ENCODE assay signal across 15 cellular contexts in the genomic region with DNA sequence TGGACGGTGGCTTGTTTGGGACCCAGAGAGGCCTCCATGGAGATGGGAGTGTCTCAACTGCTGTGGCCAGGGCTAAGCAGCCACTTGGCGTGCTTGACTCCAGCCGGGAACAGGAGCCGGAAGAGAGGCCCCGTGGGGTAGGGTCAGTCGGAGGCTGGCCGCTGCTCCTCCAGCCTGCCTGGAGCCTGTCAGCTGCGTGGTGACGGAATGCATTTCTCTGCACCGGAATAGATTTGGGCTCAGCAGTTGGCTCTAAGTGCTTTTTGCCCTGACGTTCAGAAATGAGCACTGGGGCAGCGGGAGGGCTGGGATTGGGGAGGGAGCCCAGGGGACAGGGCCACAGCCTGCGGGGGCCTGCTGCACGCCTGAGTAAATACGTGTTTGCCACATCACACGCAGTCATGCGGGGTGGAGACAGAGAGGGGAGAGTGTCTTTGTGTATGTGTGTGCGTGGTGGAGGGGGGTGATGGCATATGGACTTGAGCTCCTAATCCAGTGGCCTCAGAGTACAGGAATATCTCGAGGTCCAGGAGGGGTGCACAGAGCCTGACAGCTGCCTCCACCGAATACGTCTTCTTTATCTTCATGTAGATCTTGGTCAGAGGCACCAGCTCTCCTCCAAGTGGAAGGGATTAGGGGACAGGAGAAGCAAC.
DNase-seq lines count a peak whose midpoint lies in the region; ATAC-seq, FAIRE-seq and TF ChIP-seq lines count a peak whose summit lies in the region.
"Had no signal": no experiment of that assay in that cellular context is flagged by ENCODE, and none has a peak within 500 bp of the region (broad histone marks: within the 10 kb centered on the region; RNA-seq: fewer than 3 reads in every experiment).

No MANE protein-coding gene starts in this region.

- TF ChIP-seq EP300 in gastroesophageal sphincter (IDR thresholded peaks at IDR 0.05), result no peak

- H3K9me3 Mint-ChIP-seq in WTC11 (no peaks in the 10 kb centered on the region), nephron progenitor cell (no peaks in the 10 kb centered on the region)
- H3K9me3 Mint-ChIP-seq: activated naive CD8-positive, alpha-beta T cell treated with anti-CD3 and anti-CD28 coated beads, Interleukin-2, amount 10 ng/mL, durations not matched to agents 7 days and 5 days; memory B cell had no signal

- FAIRE-seq in urothelium cell line (lab: Jason Lieb, UNC), result peak; percentile 83

- H3K27me3 ChIP-seq in gastroesophageal sphincter, result no peaks in the 10 kb centered on the region

- no peak overlapping the region for H3K4me3 ChIP-seq in gastroesophageal sphincter

- H3K27ac Mint-ChIP-seq in WTC11 (no peak overlapping the region), nephron progenitor cell (no peak overlapping the region)
- H3K27ac Mint-ChIP-seq: activated CD8-positive, alpha-beta T cell treated with anti-CD3 and anti-CD28 coated beads, Interleukin-2, amount 10 ng/mL, durations not matched to agents 7 days and 5 days; activated naive CD8-positive, alpha-beta T cell treated with anti-CD3 and anti-CD28 coated beads, Interleukin-2, amount 10 ng/mL, durations not matched to agents 7 days and 5 days; memory B cell had no signal

- H3K4me1 Mint-ChIP-seq in WTC11, result peaks cover 58% of the 10 kb centered on the region
- H3K4me1 Mint-ChIP-seq in nephron progenitor cell, result peaks cover 14% of the 10 kb centered on the region
- H3K4me1 Mint-ChIP-seq: activated naive CD8-positive, alpha-beta T cell treated with anti-CD3 and anti-CD28 coated beads, Interleukin-2, amount 10 ng/mL, durations not matched to agents 7 days and 5 days; memory B cell had no signal

- ATAC-seq in WTC11 (no peak), gastroesophageal sphincter (peak; percentile 79), GM18511 (IDR thresholded peaks at IDR 0.05; ENCODE audit: unreplicated experiment) (no peak), HG02763 (IDR thresholded peaks at IDR 0.05; ENCODE audit: unreplicated experiment) (no peak)

- DNase-seq in WTC11 (ENCODE audit: low spot score), result no peak
- peak; percentile 52 for DNase-seq in nephron progenitor cell
- no peak for DNase-seq in urothelium cell line (ENCODE audit: low spot score)
- DNase-seq in NCI-H2171 treated with DMSO at 0.1 percent for 48 hours (lab: John Stamatoyannopoulos, UW), result no peak
- DNase-seq: activated naive CD8-positive, alpha-beta T cell treated with anti-CD3 and anti-CD28 coated beads, Interleukin-2, amount 10 ng/mL, durations not matched to agents 7 days and 5 days; DMS53; NCI-H510A treated with DMSO at 0.1 percent for 48 hours; stimulated activated naive CD4-positive, alpha-beta T cell had no signal

- 42 to 81% methylated on average over 4 to 7 of the region's 21 CpGs for WGBS in gastroesophageal sphincter (ENCODE audit: low coverage in 1 of 2), 2 donors

- peaks cover 0 to 11% (median 5%) of the 10 kb centered on the region in 3 donors for H3K4me1 ChIP-seq in gastroesophageal sphincter

- H3K4me3 Mint-ChIP-seq in WTC11, result no peak overlapping the region
- no peak overlapping the region for H3K4me3 Mint-ChIP-seq in nephron progenitor cell
- H3K4me3 Mint-ChIP-seq: activated CD8-positive, alpha-beta T cell treated with anti-CD3 and anti-CD28 coated beads, Interleukin-2, amount 10 ng/mL, durations not matched to agents 7 days and 5 days; activated naive CD8-positive, alpha-beta T cell treated with anti-CD3 and anti-CD28 coated beads, Interleukin-2, amount 10 ng/mL, durations not matched to agents 7 days and 5 days; memory B cell had no signal

- no peaks in the 10 kb centered on the region for H3K36me3 ChIP-seq in gastroesophageal sphincter

- H3K36me3 Mint-ChIP-seq in WTC11, result no peaks in the 10 kb centered on the region
- H3K36me3 Mint-ChIP-seq in nephron progenitor cell (ENCODE audit: low read depth), result no peaks in the 10 kb centered on the region
- H3K36me3 Mint-ChIP-seq: activated naive CD8-positive, alpha-beta T cell treated with anti-CD3 and anti-CD28 coated beads, Interleukin-2, amount 10 ng/mL, durations not matched to agents 7 days and 5 days; memory B cell had no signal

- H3K27me3 Mint-ChIP-seq in WTC11 (ENCODE audit: low read depth) (no peaks in the 10 kb centered on the region), nephron progenitor cell (ENCODE audit: low read depth, poor library complexity) (peaks cover 24% of the 10 kb centered on the region)
- H3K27me3 Mint-ChIP-seq: activated naive CD8-positive, alpha-beta T cell treated with anti-CD3 and anti-CD28 coated beads, Interleukin-2, amount 10 ng/mL, durations not matched to agents 7 days and 5 days had no signal

- POLR2A ChIA-PET in WTC11 (lab: Charles Lee), result no interaction called here

- H3K27ac ChIP-seq in gastroesophageal sphincter, result peak overlapping the region in 3 of 4 donors; percentile 33 to 38 (median 36)
- H3K27ac ChIP-seq: epithelial cell of prostate, KMS-11 had no signal

- TF ChIP-seq POLR2A in gastroesophageal sphincter (IDR thresholded peaks at IDR 0.05), result no peak

- no peaks in the 10 kb centered on the region for H3K9me3 ChIP-seq in gastroesophageal sphincter

- CTCF ChIA-PET in WTC11 (lab: Charles Lee), result interaction anchor here (1.1 to 5.2 kb wide), 4 partner anchors 17 to 52 kb away, joined by 3 to 37 read pairs (median 10); no protein-coding TSS in a partner anchor

- TF ChIP-seq CTCF in WTC11 (IDR thresholded peaks at IDR 0.05) (no peak), gastroesophageal sphincter (IDR thresholded peaks at IDR 0.05) (no peak), nephron progenitor cell (IDR thresholded peaks at IDR 0.05) (no peak)

TF ChIP-seq in WTC11, 78 proteins besides CTCF, POLR2A, EP300 and RAD21:
- TF ChIP-seq, protein P1, sequence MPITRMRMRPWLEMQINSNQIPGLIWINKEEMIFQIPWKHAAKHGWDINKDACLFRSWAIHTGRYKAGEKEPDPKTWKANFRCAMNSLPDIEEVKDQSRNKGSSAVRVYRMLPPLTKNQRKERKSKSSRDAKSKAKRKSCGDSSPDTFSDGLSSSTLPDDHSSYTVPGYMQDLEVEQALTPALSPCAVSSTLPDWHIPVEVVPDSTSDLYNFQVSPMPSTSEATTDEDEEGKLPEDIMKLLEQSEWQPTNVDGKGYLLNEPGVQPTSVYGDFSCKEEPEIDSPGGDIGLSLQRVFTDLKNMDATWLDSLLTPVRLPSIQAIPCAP (CRISPR knock-in tag; IDR thresholded peaks at IDR 0.05), result no peak
- TF ChIP-seq SP1 (CRISPR knock-in tag; conservative IDR thresholded peaks at IDR 0.05), result no peak
- TF ChIP-seq FOXJ3 (CRISPR knock-in tag; IDR thresholded peaks at IDR 0.05; ENCODE audit: borderline replicate concordance), result no peak
- TF ChIP-seq TCF7 (CRISPR knock-in tag; IDR thresholded peaks at IDR 0.05; ENCODE audit: low read depth), result no peak
- TF ChIP-seq GRHL2 (CRISPR knock-in tag; IDR thresholded peaks at IDR 0.05; ENCODE audit: insufficient replicate concordance, severe bottlenecking), result no peak
- TF ChIP-seq FOXP1 (CRISPR knock-in tag; IDR thresholded peaks at IDR 0.05; ENCODE audit: borderline replicate concordance), result 0 out of 2 replicates have a peak, but pooled peaks have one; percentile 32
- TF ChIP-seq IRF2 (CRISPR knock-in tag; IDR thresholded peaks at IDR 0.05; ENCODE audit: borderline replicate concordance, low read depth), result no peak
